12 cellular contexts compared by ENCODE assay signal in genomic region chr22:22026157-22026831, GRCh38. TPM values are rescaled to one million over a fixed set of nuclear protein-coding genes. Genes with fewer than 3 reads are reported as not detected.
DNase-seq lines count a peak whose midpoint lies in the region; ATAC-seq and TF ChIP-seq lines count a peak whose summit lies in the region.
"Had no signal": no experiment of that assay in that cellular context is flagged by ENCODE, and none has a peak within 500 bp of the region (broad histone marks: within the 10 kb centered on the region; RNA-seq: fewer than 3 reads in every experiment).

No MANE protein-coding gene starts in this region.

- DNase-seq in NOMO-1 treated with dmso at 0.1 percent for 144 hours (lab: John Stamatoyannopoulos, UW; ENCODE audit: unreplicated experiment) (peak; percentile 26), spleen (no peak), 8988T (no peak), midbrain (lab: John Stamatoyannopoulos, UW) (no peak), NCI-H2107 treated with DMSO at 0.1 percent for 48 hours (lab: John Stamatoyannopoulos, UW; ENCODE audit: unreplicated experiment) (no peak)
- DNase-seq in stimulated activated CD8-positive, alpha-beta memory T cell treated with anti-CD3 and anti-CD28 coated beads, Interleukin-4, amount 100 ng/mL, for 48 hours = no peak
- DNase-seq: activated CD8-positive, alpha-beta memory T cell treated with anti-CD3 and anti-CD28 coated beads for 24 hours; activated naive CD4-positive, alpha-beta T cell treated with anti-CD3 and anti-CD28 coated beads, Interleukin-2, amount 50 U/mL, for 16 hours; NCI-H2171; T-helper 9 cell had no signal

- intact Hi-C loops in spleen (cut with DNase I; ENCODE audit: low total_unique reads) = no loop called here

- H3K27me3 ChIP-seq in spleen (replicated peaks in 1 of 7) = no peaks in the 10 kb centered on the region

- ATAC-seq in GM18868 (IDR thresholded peaks at IDR 0.05; ENCODE audit: unreplicated experiment) (peak; percentile 55), HG02678 (IDR thresholded peaks at IDR 0.05; ENCODE audit: unreplicated experiment) (peak; percentile 58)

- peaks cover 0 to 45% (median 28%) of the 10 kb centered on the region in 6 donors for H3K4me1 ChIP-seq in spleen

- WGBS in spleen, 5 donors = 62 to 71% (median 69%) methylated on average over 13 of the region's 13 CpGs

- no peaks in the 10 kb centered on the region for H3K36me3 ChIP-seq in spleen

- TF ChIP-seq POLR2A in spleen (IDR thresholded peaks at IDR 0.05) = no peak

- TF ChIP-seq CTCF in spleen (IDR thresholded peaks at IDR 0.05 in 8 of 11, conservative IDR thresholded peaks at IDR 0.05 in 3 of 11) = no peak

- no peaks in the 10 kb centered on the region for H3K9me3 ChIP-seq in spleen

- peak overlapping the region; percentile 36 to 84 (median 70) for H3K27ac ChIP-seq in spleen

- peak overlapping the region in 1 of 8 donors; percentile 19 for H3K4me3 ChIP-seq in spleen

RNA-seq across cellular contexts. Expression of gene TOP3B, which starts 43.7 kb away (rescaled TPM):
- total RNA-seq in spleen = 10 to 100 TPM; 44.8 to 66.4 (median 55.4) TPM
- 10 to 100 TPM; 12.6 to 23.5 (median 19.5) TPM for polyA plus RNA-seq in spleen
